In genomic region chr14:34088918-34089317, GRCh38 we compare ENCODE assay signal across 25 cellular contexts.
"Had no signal": no experiment of that assay in that cellular context is flagged by ENCODE, and none has a peak within 500 bp of the region (broad histone marks: within the 10 kb centered on the region; RNA-seq: fewer than 3 reads in every experiment).

No MANE protein-coding gene starts in this region.

- FAIRE-seq: small intestine, urothelium cell line had no signal

- H3K9me3 ChIP-seq: ovary, psoas muscle, right lobe of liver, sigmoid colon, thoracic aorta, thyroid gland, upper lobe of left lung, vagina had no signal

- H3K27ac ChIP-seq: neural progenitor cell, ovary, parathyroid adenoma, psoas muscle, right lobe of liver, sigmoid colon, stomach, thoracic aorta, thyroid gland, tibial nerve, upper lobe of left lung, vagina had no signal

- H3K4me2 ChIP-seq: neural progenitor cell had no signal

- H3K27me3 ChIP-seq: neural progenitor cell, ovary, right lobe of liver, sigmoid colon, stomach, thyroid gland, tibial nerve, upper lobe of left lung, vagina had no signal

- H2AFZ ChIP-seq: neural progenitor cell, parathyroid adenoma had no signal

- H3K4me1 ChIP-seq: neural progenitor cell, parathyroid adenoma, right lobe of liver, sigmoid colon, stomach, tibial nerve, upper lobe of left lung, vagina had no signal

- H3K4me3 ChIP-seq: neural progenitor cell, ovary, psoas muscle, right lobe of liver, sigmoid colon, stomach, thoracic aorta, thyroid gland, tibial nerve, upper lobe of left lung, vagina had no signal

- H3K9ac ChIP-seq: neural progenitor cell, parathyroid adenoma had no signal

- DNase-seq: occipital lobe; ovary; posterior cingulate gyrus; psoas muscle; right cardiac atrium; right lobe of liver; sigmoid colon; small intestine; stimulated activated CD4-positive, alpha-beta T cell treated with anti-CD3 and anti-CD28 coated beads, Interleukin-15, amount 100 ng/mL, for 24 hours; stimulated activated CD4-positive, alpha-beta T cell treated with anti-CD3 and anti-CD28 coated beads, Interleukin-2, amount 100 ng/mL, for 24 hours; stimulated activated CD4-positive, alpha-beta T cell treated with anti-CD3 and anti-CD28 coated beads, Interleukin-2, amount 100 ng/mL, for 48 hours; stimulated activated CD4-positive, alpha-beta T cell treated with anti-CD3 and anti-CD28 coated beads, Interleukin-4, amount 100 ng/mL, for 24 hours; stimulated activated naive B cell treated with anti-CD40 and anti-IgM and Interleukin-4, amounts not matched to agents 10 μg/mL and 1 μg/mL and 100 μg/mL, for 72 hours; stimulated activated naive CD4-positive, alpha-beta T cell treated with Interleukin-2 at 50 U/mL for 16 hours; stomach; thyroid gland; trophoblast cell; upper lobe of left lung had no signal

- ATAC-seq: psoas muscle; right cardiac atrium; right lobe of liver; stimulated activated effector memory CD8-positive, alpha-beta T cell treated with anti-CD3 and anti-CD28 coated beads, Interleukin-12 subunit alpha, Interleukin-12 subunit beta, amount 100 ng/mL, for 72 hours; stimulated activated naive B cell treated with anti-CD40 and anti-IgM and Interleukin-4, amounts not matched to agents 10 μg/mL and 1 μg/mL and 100 μg/mL, for 72 hours had no signal

- H3K79me2 ChIP-seq: parathyroid adenoma had no signal

- H3K36me3 ChIP-seq: neural progenitor cell, ovary, right lobe of liver, sigmoid colon, stomach, thoracic aorta, thyroid gland, tibial nerve, upper lobe of left lung, vagina had no signal
